ENCODE assay signal across 8 cellular contexts in genomic region chr4:107989162-107989536, GRCh38. TPM values are rescaled to one million over a fixed set of nuclear protein-coding genes. Genes with fewer than 3 reads are reported as not detected.
DNase-seq lines count a peak whose midpoint lies in the region; ATAC-seq, FAIRE-seq and TF ChIP-seq lines count a peak whose summit lies in the region.

No MANE protein-coding gene starts in this region.

- no peaks in the 10 kb centered on the region for H3K9me3 ChIP-seq in OCI-LY1 (ENCODE audit: low read length)
- H3K9me3 ChIP-seq in esophagus (ENCODE audit: control insufficient read depth in 2 of 2, insufficient read depth in 1 of 2, low read depth in 1 of 2, low read length in 1 of 2) = no peaks in the 10 kb centered on the region
- no peaks in the 10 kb centered on the region for H3K9me3 ChIP-seq in pancreas

- H2AFZ ChIP-seq in OCI-LY1 (ENCODE audit: low read length) = peak overlapping the region; percentile 56

- peak overlapping the region; percentile 83 for H3K4me2 ChIP-seq in OCI-LY1 (ENCODE audit: low read length)

- 6 to 7% methylated on average over 8 of the region's 8 CpGs for WGBS in esophagus, 2 donors
- WGBS in pancreas, 2 donors = 2 to 4% methylated on average over 8 of the region's 8 CpGs

- H3K27me3 ChIP-seq in OCI-LY1 (ENCODE audit: insufficient read depth, low read length) = no peaks in the 10 kb centered on the region
- no peaks in the 10 kb centered on the region for H3K27me3 ChIP-seq in esophagus (ENCODE audit: control insufficient read depth in 1 of 2, insufficient read depth in 2 of 2, low read length in 2 of 2)
- H3K27me3 ChIP-seq in pancreas = no peaks in the 10 kb centered on the region

- H3K4me3 ChIP-seq in OCI-LY1 (ENCODE audit: low read depth, low read length, poor library complexity, severe bottlenecking) = peak overlapping the region; percentile 90
- peak overlapping the region; percentile 86 to 98 for H3K4me3 ChIP-seq in esophagus (ENCODE audit: low read depth in 1 of 2, low read length in 2 of 2)
- peak overlapping the region; percentile 60 to 86 (median 73) for H3K4me3 ChIP-seq in pancreas

- peaks cover 42% of the 10 kb centered on the region for H3K79me2 ChIP-seq in OCI-LY1 (ENCODE audit: insufficient read depth, low read length)

- no peak for TF ChIP-seq CTCF in OCI-LY1 (IDR thresholded peaks at IDR 0.05; ENCODE audit: low read length)
- no peak for TF ChIP-seq CTCF in pancreas (IDR thresholded peaks at IDR 0.05)

- H3K27ac ChIP-seq in OCI-LY1 (ENCODE audit: low read depth, low read length, poor library complexity, severe bottlenecking) = peak overlapping the region; percentile 43
- H3K27ac ChIP-seq in esophagus (ENCODE audit: low read depth in 2 of 2, low read length in 1 of 2) = peak overlapping the region; percentile 67 to 89
- peak overlapping the region; percentile 73 to 88 (median 84) for H3K27ac ChIP-seq in pancreas

- H3K36me3 ChIP-seq in OCI-LY1 (ENCODE audit: insufficient read depth, low read length) = peaks cover 3% of the 10 kb centered on the region; the same call in 1 of the 2 replicates
- no peaks in the 10 kb centered on the region for H3K36me3 ChIP-seq in esophagus (ENCODE audit: control insufficient read depth in 2 of 2, insufficient read depth in 2 of 2, low read length in 1 of 2)
- no peaks in the 10 kb centered on the region for H3K36me3 ChIP-seq in pancreas

- no peaks in the 10 kb centered on the region for H3K9me2 ChIP-seq in OCI-LY1 (ENCODE audit: low read depth, low read length)

- ATAC-seq in GM19455 (IDR thresholded peaks at IDR 0.05; ENCODE audit: unreplicated experiment) (peak; percentile 24), pancreas (peak in 3 of 4 donors; percentile 5 to 17 (median 13)), HG02798 (IDR thresholded peaks at IDR 0.05; ENCODE audit: poor library complexity, unreplicated experiment) (no peak)

- intact Hi-C loops in pancreas (cut with DNase I) = no loop called here

- H3K4me1 ChIP-seq in OCI-LY1 (ENCODE audit: insufficient read depth, low read length, severe bottlenecking) (peaks cover 45% of the 10 kb centered on the region), esophagus (ENCODE audit: control insufficient read depth in 2 of 2, insufficient read depth in 2 of 2, low read length in 1 of 2) (no peaks in the 10 kb centered on the region), pancreas (peaks cover 8 to 44% (median 19%) of the 10 kb centered on the region in 3 donors)

- DNase-seq in pancreas (no peak), ACHN (no peak), NCI-H526 treated with DMSO at 0.1 percent for 48 hours (lab: John Stamatoyannopoulos, UW) (no peak), dedifferentiated amniotic fluid mesenchymal stem cell (ENCODE audit: extremely low spot score) (no peak)

- peak overlapping the region; percentile 91 for H3K9ac ChIP-seq in OCI-LY1 (ENCODE audit: low read length)

- in situ Hi-C loops in ACHN (cut with HindIII; ENCODE audit: low pct_ligation_motif_present, low pct_unique_long_range_greater_than_20kb, low sequenced_read_pairs) = no loop called here

- no peaks in the 10 kb centered on the region for H3F3A ChIP-seq in OCI-LY1 (ENCODE audit: insufficient read depth, low read length)

- no peaks in the 10 kb centered on the region for H4K20me1 ChIP-seq in OCI-LY1 (ENCODE audit: insufficient read depth, low read length)

- FAIRE-seq in pancreas (lab: Jason Lieb, UNC) = peak; percentile 47

RNA-seq across cellular contexts. Expression of gene HADH, which starts 0.5 kb away (rescaled TPM):
- polyA plus RNA-seq in esophagus (10 to 100 TPM; 26.0 to 41.5 TPM), pancreas (100 to 1,000 TPM in 1 of 2 donors, 10 to 100 TPM in 1; 26.1 to 112 TPM)
- 10 to 100 TPM; 14.2 to 29.5 (median 25.1) TPM for total RNA-seq in pancreas

RNA-seq across cellular contexts. Expression of gene CYP2U1, which starts 57.8 kb away (rescaled TPM):
- polyA plus RNA-seq in esophagus (1 to 10 TPM in 1 of 2 donors, under 1 TPM in 1; 0.77 to 1.6 TPM), pancreas (1 to 10 TPM; 1.1 to 5.0 TPM)
- 1 to 10 TPM in 5 of 6 donors, under 1 TPM in 1; 0.92 to 3.2 (median 1.6) TPM for total RNA-seq in pancreas
